Comparison of ENCODE assay signal across 7 cellular contexts in the genomic region with DNA sequence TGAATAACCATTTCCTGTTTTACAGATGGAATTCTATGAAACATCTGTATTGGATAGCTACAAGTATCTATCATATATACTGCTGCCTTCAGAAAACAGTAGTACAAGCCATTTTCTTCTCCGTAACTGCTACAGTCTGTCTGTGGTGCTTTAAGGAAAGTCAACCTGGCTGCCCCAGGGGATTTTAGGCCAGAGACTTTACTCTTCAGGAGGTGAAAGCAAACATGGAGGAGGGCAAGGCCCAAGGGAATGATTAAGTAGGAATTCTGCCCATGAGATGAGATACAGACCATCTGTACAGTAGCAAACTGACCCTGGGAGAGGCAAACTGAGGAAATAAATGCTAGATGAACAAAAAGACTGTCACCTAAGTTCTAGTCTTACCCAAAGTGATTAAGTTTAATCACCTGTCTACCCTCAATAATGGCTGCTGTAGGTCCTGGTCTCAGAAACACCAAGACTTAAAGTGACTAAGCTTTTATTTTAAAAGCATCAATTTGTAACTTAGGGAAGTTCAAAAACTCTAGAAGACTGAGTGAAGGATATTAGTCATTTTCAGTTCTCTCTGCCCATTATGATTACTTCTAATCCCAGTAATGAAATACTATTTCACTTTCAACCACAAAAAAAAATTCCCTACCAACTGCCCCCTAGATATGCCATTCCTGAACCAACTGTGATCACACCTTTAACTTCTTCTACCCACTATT. TPM values are rescaled to one million over a fixed set of nuclear protein-coding genes. Genes with fewer than 3 reads are reported as not detected.
DNase-seq lines count a peak whose midpoint lies in the region; ATAC-seq and TF ChIP-seq lines count a peak whose summit lies in the region.

No MANE protein-coding gene starts in this region.

- H3K27ac Mint-ChIP-seq in GM23338, result peak overlapping the region; percentile 14; the same call in 1 of the 2 replicates
- peak overlapping the region in 5 of 6 donors; percentile 8 to 90 (median 26) for H3K27ac Mint-ChIP-seq in naive B cell

- no peaks in the 10 kb centered on the region for H3K9me3 ChIP-seq in hepatocyte (ENCODE audit: low read depth)

- H3K9me2 ChIP-seq in GM23338 (ENCODE audit: insufficient read depth) (no peaks in the 10 kb centered on the region), hepatocyte (replicated peaks; ENCODE audit: insufficient read depth) (no peaks in the 10 kb centered on the region)

- no peaks in the 10 kb centered on the region for H3K36me3 ChIP-seq in GM23338 (ENCODE audit: insufficient read depth)
- no peaks in the 10 kb centered on the region for H3K36me3 ChIP-seq in hepatocyte (replicated peaks; ENCODE audit: insufficient read depth, low read depth)

- H3K4me1 ChIP-seq in GM23338 (ENCODE audit: insufficient read depth) (no peaks in the 10 kb centered on the region; the same call in 1 of the 2 replicates), hepatocyte (ENCODE audit: insufficient read depth) (peaks cover 22% of the 10 kb centered on the region)

- H2AFZ ChIP-seq in GM23338 (no peak overlapping the region), hepatocyte (no peak overlapping the region)

- no peaks in the 10 kb centered on the region for H3F3A ChIP-seq in GM23338 (replicated peaks; ENCODE audit: low read depth)

- H3K27me3 Mint-ChIP-seq in GM23338 (ENCODE audit: insufficient read depth, low read depth, poor library complexity), result peaks cover 2% of the 10 kb centered on the region
- no peaks in the 10 kb centered on the region for H3K27me3 Mint-ChIP-seq in naive B cell

- H3K9me3 Mint-ChIP-seq in GM23338, result no peaks in the 10 kb centered on the region
- H3K9me3 Mint-ChIP-seq in naive B cell, result peaks cover 0 to 4% (median 0%) of the 10 kb centered on the region in 7 donors

- no peak for DNase-seq in GM23338 (ENCODE audit: low spot score)
- peak; percentile 99 for DNase-seq in NCI-H69 (lab: John Stamatoyannopoulos, UW)
- DNase-seq in naive B cell, result no peak
- DNase-seq in NCI-H1092 (lab: John Stamatoyannopoulos, UW), result no peak
- DNase-seq in hepatocyte (ENCODE audit: low spot score), result no peak
- DNase-seq in KBM-7, result no peak

- in situ Hi-C loops in KBM-7 (cut with MboI; ENCODE audit: low pct_unique_long_range_greater_than_20kb, low sequenced_read_pairs), result no loop called here

- ATAC-seq in GM18520 (IDR thresholded peaks at IDR 0.05; ENCODE audit: unreplicated experiment) (peak; percentile 86), GM23338 (no peak), naive B cell (ENCODE audit: low read depth in 2 of 2) (peak; percentile 47 to 52)

- H3K4me3 ChIP-seq in GM23338, result no peak overlapping the region
- no peak overlapping the region for H3K4me3 ChIP-seq in hepatocyte

- no peak overlapping the region for H3K4me3 Mint-ChIP-seq in GM23338
- H3K4me3 Mint-ChIP-seq in naive B cell, result peak overlapping the region in 5 of 8 donors; percentile 8 to 51 (median 31)

- WGBS in hepatocyte (ENCODE audit: low lambda C conversion rate, missing lambda C conversion rate), result 95% methylated on average over 1 of the region's 1 CpG

- H3K4me2 ChIP-seq in GM23338 (no peak overlapping the region), hepatocyte (no peak overlapping the region)

- TF ChIP-seq CTCF in GM23338 (conservative IDR thresholded peaks at IDR 0.05; ENCODE audit: low read depth in 2 of 2) (no peak), hepatocyte (IDR thresholded peaks at IDR 0.05; ENCODE audit: poor library complexity) (no peak)

- H3K36me3 Mint-ChIP-seq in GM23338 (ENCODE audit: low read depth) (no peaks in the 10 kb centered on the region), naive B cell (peaks cover 0 to 3% of the 10 kb centered on the region in 2 donors)

- H3K27me3 ChIP-seq in GM23338 (ENCODE audit: insufficient read depth) (no peaks in the 10 kb centered on the region), hepatocyte (no peaks in the 10 kb centered on the region)

- H3K27ac ChIP-seq in GM23338 (ENCODE audit: low read depth) (no peak overlapping the region), hepatocyte (no peak overlapping the region)

- peaks cover 99% of the 10 kb centered on the region for H3K79me2 ChIP-seq in GM23338 (replicated peaks; ENCODE audit: insufficient read depth)
- peaks cover 97% of the 10 kb centered on the region for H3K79me2 ChIP-seq in hepatocyte

- H4K20me1 ChIP-seq in GM23338 (replicated peaks; ENCODE audit: insufficient read depth), result peaks cover 33% of the 10 kb centered on the region
- peaks cover 53% of the 10 kb centered on the region for H4K20me1 ChIP-seq in hepatocyte (ENCODE audit: insufficient read depth, poor library complexity, severe bottlenecking)

- peaks cover 12% of the 10 kb centered on the region; the same call in 2 of the 3 replicates for H3K4me1 Mint-ChIP-seq in GM23338
- H3K4me1 Mint-ChIP-seq in naive B cell, result peaks cover 58 to 81% (median 78%) of the 10 kb centered on the region in 3 donors

TF ChIP-seq in GM23338, 12 proteins besides CTCF, POLR2A, EP300 and RAD21 (continues in another document):
- TF ChIP-seq STAT1 (IDR thresholded peaks at IDR 0.05; ENCODE audit: unreplicated experiment) (no peak), ZNF114 (CRISPR knock-in tag; IDR thresholded peaks at IDR 0.05) (no peak), EZH2 (IDR thresholded peaks at IDR 0.05; ENCODE audit: low read depth, unreplicated experiment) (no peak), NANOG (IDR thresholded peaks at IDR 0.05; ENCODE audit: borderline replicate concordance) (no peak), ETS1 (IDR thresholded peaks at IDR 0.05) (no peak), EZH2phosphoT487 (IDR thresholded peaks at IDR 0.05; ENCODE audit: unreplicated experiment) (no peak), POLR2AphosphoS5 (IDR thresholded peaks at IDR 0.05; ENCODE audit: low read depth) (no peak), CREB1 (CRISPR knock-in tag; IDR thresholded peaks at IDR 0.05; ENCODE audit: low read depth) (no peak)

RNA-seq across cellular contexts. Expression of gene MBD2, which starts 14.8 kb away (rescaled TPM):
- 39.2 and 41.2 TPM in 2 replicates for total RNA-seq in GM23338 (2014; rRNA removed; shearing (Covaris generic))
- 10.3 and 11.2 TPM in 2 replicates for polyA plus RNA-seq in GM23338 (2016; fragmentation: Nextera tagmentation; extraction: Ambion mirVana)
- 10 to 100 TPM; 11.5 to 39.0 (median 22.7) TPM for polyA plus RNA-seq in naive B cell (ENCODE audit: low read depth in 6 of 6)
- total RNA-seq in hepatocyte, result 14.4 and 16.8 TPM in 2 replicates
- 56.8 and 72.2 TPM in 2 replicates for polyA plus RNA-seq in hepatocyte

RNA-seq across cellular contexts. Expression of gene POLI, which starts 59.7 kb away (rescaled TPM):
- 38.3 and 41.5 TPM in 2 replicates for total RNA-seq in GM23338 (2014; rRNA removed; shearing (Covaris generic))
- 17.6 and 30.1 TPM in 2 replicates for polyA plus RNA-seq in GM23338 (2016; fragmentation: Nextera tagmentation; extraction: Ambion mirVana)
- polyA plus RNA-seq in naive B cell (ENCODE audit: low read depth in 6 of 6), result 10 to 100 TPM in 1 of 6 donors, 1 to 10 TPM in 4, not detected in 1; 5.1 to 10.5 (median 7.7) TPM
- 30.0 and 38.1 TPM in 2 replicates for total RNA-seq in hepatocyte
- polyA plus RNA-seq in hepatocyte, result 19.9 and 32.0 TPM in 2 replicates
